In genomic region chrX:39840141-39841126, GRCh38 we compare ENCODE assay signal across 29 cellular contexts.
A peak's percentile ranks its signal among the peaks of the same experiment; 100 is the strongest.
DNase-seq lines count a peak whose midpoint lies in the region; ATAC-seq and TF ChIP-seq lines count a peak whose summit lies in the region.
"Had no signal": no experiment of that assay in that cellular context is flagged by ENCODE, and none has a peak within 500 bp of the region (broad histone marks: within the 10 kb centered on the region; RNA-seq: fewer than 3 reads in every experiment).

No MANE protein-coding gene starts in this region.

- peak in 1 of 2 donors; percentile 75 for DNase-seq in breast epithelium (ENCODE audit: low spot score in 2 of 2)
- no peak for DNase-seq in MCF 10A (ENCODE audit: unreplicated experiment)
- peak; percentile 74 for DNase-seq in NCI-H2171 (lab: John Stamatoyannopoulos, UW)
- DNase-seq in aorta: peak; percentile 63 to 80
- no peak for DNase-seq in activated CD4-positive, alpha-beta memory T cell treated with anti-CD3 and anti-CD28 coated beads, Interleukin-2, amount 10 ng/mL, durations not matched to agents 7 days and 5 days
- DNase-seq in SKM-1 treated with dmso at 0.1 percent for 144 hours (lab: John Stamatoyannopoulos, UW; ENCODE audit: unreplicated experiment): no peak
- DNase-seq: activated CD4-positive, alpha-beta T cell treated with anti-CD3 and anti-CD28 coated beads for 36 hours; activated naive CD4-positive, alpha-beta T cell; activated T-cell treated with anti-CD3 and anti-CD28 coated beads, Interleukin-2, amount 50 U/mL, for 48 hours; adrenal gland; Caco-2; HCEC 1CT; islet precursor cell; NCI-H1048; nephron progenitor cell; Peyer's patch; SIG-M5; spleen; stimulated activated CD4-positive, alpha-beta T cell treated with anti-CD3 and anti-CD28 coated beads, Interleukin-2, amount 100 ng/mL, for 48 hours; stimulated activated naive B cell treated with anti-CD40 and anti-IgM and Interleukin-4, amounts not matched to agents 10 μg/mL and 1 μg/mL and 100 μg/mL, for 72 hours; T-helper 1 cell; uterus had no signal

- peaks cover 0 to 59% of the 10 kb centered on the region in 2 donors for H3K27me3 ChIP-seq in breast epithelium
- H3K27me3 ChIP-seq in aorta (ENCODE audit: control insufficient read depth in 1 of 2, insufficient read depth in 2 of 2, low read length in 1 of 2): no peaks in the 10 kb centered on the region
- H3K27me3 ChIP-seq: Peyer's patch, right atrium auricular region, uterus had no signal

- ATAC-seq in aorta (ENCODE audit: low FRiP score): peak; percentile 69
- ATAC-seq in GM21723 (IDR thresholded peaks at IDR 0.05; ENCODE audit: unreplicated experiment): no peak
- ATAC-seq: activated CD4-positive, alpha-beta T cell treated with anti-CD3 and anti-CD28 coated beads for 36 hours; GM12878; stimulated activated naive B cell treated with anti-CD40 and anti-IgM and Interleukin-4, amounts not matched to agents 10 μg/mL and 1 μg/mL and 100 μg/mL, for 72 hours had no signal

- CTCF ChIA-PET in MCF 10A (lab: Yijun Ruan, JAX): interaction anchor here (0.6 to 0.7 kb wide), 3 partner anchors 41 to 263 kb away, joined by 3 to 4 read pairs (median 3); no protein-coding TSS in a partner anchor
- CTCF ChIA-PET in activated CD4-positive, alpha-beta memory T cell treated with anti-CD3 and anti-CD28 coated beads, Interleukin-2, amount 10 ng/mL, durations not matched to agents 7 days and 5 days (lab: Charles Lee): no interaction called here

- no peak for TF ChIP-seq CTCF in breast epithelium (IDR thresholded peaks at IDR 0.05)
- no peak for TF ChIP-seq CTCF in MCF 10A (IDR thresholded peaks at IDR 0.05; ENCODE audit: unreplicated experiment)
- no peak for TF ChIP-seq CTCF in brain (conservative IDR thresholded peaks at IDR 0.05)

- H3K4me1 Mint-ChIP-seq in MCF 10A (ENCODE audit: insufficient read depth, unreplicated experiment): no peaks in the 10 kb centered on the region
- peaks cover 59% of the 10 kb centered on the region for H3K4me1 Mint-ChIP-seq in brain
- no peaks in the 10 kb centered on the region for H3K4me1 Mint-ChIP-seq in activated CD4-positive, alpha-beta memory T cell treated with anti-CD3 and anti-CD28 coated beads, Interleukin-2, amount 10 ng/mL, durations not matched to agents 7 days and 5 days
- H3K4me1 Mint-ChIP-seq: activated CD4-positive, alpha-beta T cell treated with anti-CD3 and anti-CD28 coated beads for 36 hours; stimulated activated naive B cell treated with anti-CD40 and anti-IgM and Interleukin-4, amounts not matched to agents 10 μg/mL and 1 μg/mL and 100 μg/mL, for 72 hours had no signal

- H3K27ac ChIP-seq in breast epithelium (peak overlapping the region; percentile 40 to 63), aorta (ENCODE audit: low read depth in 1 of 2, low read length in 2 of 2) (peak overlapping the region in 1 of 2 donors; percentile 67)
- H3K27ac ChIP-seq: adrenal gland, HL-60, parathyroid adenoma, Peyer's patch, right atrium auricular region, spleen, uterus had no signal

- H3K27me3 Mint-ChIP-seq in MCF 10A (ENCODE audit: insufficient read depth, unreplicated experiment) (peaks cover 43% of the 10 kb centered on the region), brain (peaks cover 3% of the 10 kb centered on the region)
- no peaks in the 10 kb centered on the region for H3K27me3 Mint-ChIP-seq in activated CD4-positive, alpha-beta memory T cell treated with anti-CD3 and anti-CD28 coated beads, Interleukin-2, amount 10 ng/mL, durations not matched to agents 7 days and 5 days
- H3K27me3 Mint-ChIP-seq: activated CD4-positive, alpha-beta T cell treated with anti-CD3 and anti-CD28 coated beads for 36 hours had no signal

- no peaks in the 10 kb centered on the region for H3K9me3 Mint-ChIP-seq in MCF 10A (ENCODE audit: unreplicated experiment)
- H3K9me3 Mint-ChIP-seq in brain: peaks cover 0 to 2% (median 0%) of the 10 kb centered on the region in 5 experiments
- H3K9me3 Mint-ChIP-seq in activated CD4-positive, alpha-beta memory T cell treated with anti-CD3 and anti-CD28 coated beads, Interleukin-2, amount 10 ng/mL, durations not matched to agents 7 days and 5 days: no peaks in the 10 kb centered on the region
- H3K9me3 Mint-ChIP-seq: dendritic cell treated with granulocyte-macrophage colony-stimulating factor and Interleukin-4, amounts not matched to agents 40 ng/mL and 50 ng/mL, for 4 days; stimulated activated naive B cell treated with anti-CD40 and anti-IgM and Interleukin-4, amounts not matched to agents 10 μg/mL and 1 μg/mL and 100 μg/mL, for 72 hours had no signal

- no peaks in the 10 kb centered on the region for H3K4me1 ChIP-seq in breast epithelium
- H3K4me1 ChIP-seq in aorta (ENCODE audit: control insufficient read depth in 1 of 2, insufficient read depth in 2 of 2, low read length in 2 of 2): no peaks in the 10 kb centered on the region
- H3K4me1 ChIP-seq: adrenal gland, Caco-2, parathyroid adenoma, Peyer's patch, right atrium auricular region, spleen, uterus had no signal

- intact Hi-C loops in breast epithelium (cut with DNase I; ENCODE audit: low total_unique reads): no loop called here
- intact Hi-C loops in MCF 10A (cut with micrococcal nuclease): no loop called here
- intact Hi-C loops in aorta (cut with DNase I): no loop called here

- H3K36me3 Mint-ChIP-seq in MCF 10A (ENCODE audit: insufficient read depth, unreplicated experiment) (no peaks in the 10 kb centered on the region), brain (no peaks in the 10 kb centered on the region)
- no peaks in the 10 kb centered on the region for H3K36me3 Mint-ChIP-seq in activated CD4-positive, alpha-beta memory T cell treated with anti-CD3 and anti-CD28 coated beads, Interleukin-2, amount 10 ng/mL, durations not matched to agents 7 days and 5 days (ENCODE audit: low read depth)
- H3K36me3 Mint-ChIP-seq: stimulated activated naive B cell treated with anti-CD40 and anti-IgM and Interleukin-4, amounts not matched to agents 10 μg/mL and 1 μg/mL and 100 μg/mL, for 72 hours had no signal

- POLR2A ChIA-PET in MCF 10A (lab: Yijun Ruan, JAX): interaction anchor here (0.7 kb wide), 1 partner anchor 51 kb away, joined by 3 read pairs; no protein-coding TSS in a partner anchor
- POLR2A ChIA-PET in activated CD4-positive, alpha-beta memory T cell treated with anti-CD3 and anti-CD28 coated beads, Interleukin-2, amount 10 ng/mL, durations not matched to agents 7 days and 5 days (lab: Charles Lee): interaction anchor here (0.7 kb wide), 1 partner anchor 14 kb away, joined by 3 read pairs; no protein-coding TSS in a partner anchor

- TF ChIP-seq POLR2A in breast epithelium (IDR thresholded peaks at IDR 0.05): no peak

- BruUV-seq in MCF 10A (replicated peaks; lab: Mats Ljungman, UMichigan): no TSS peak

- no peak overlapping the region for H3K4me3 ChIP-seq in breast epithelium
- H3K4me3 ChIP-seq in aorta (ENCODE audit: low read length in 2 of 2): no peak overlapping the region
- H3K4me3 ChIP-seq: adrenal gland, GM12878, Peyer's patch, right atrium auricular region, spleen, uterus had no signal

- H3K4me3 Mint-ChIP-seq in MCF 10A (ENCODE audit: unreplicated experiment) (no peak overlapping the region), brain (peak overlapping the region in 3 of 5 experiments; percentile 2 to 47 (median 24))
- H3K4me3 Mint-ChIP-seq in activated CD4-positive, alpha-beta memory T cell treated with anti-CD3 and anti-CD28 coated beads, Interleukin-2, amount 10 ng/mL, durations not matched to agents 7 days and 5 days: no peak overlapping the region
- H3K4me3 Mint-ChIP-seq: activated CD4-positive, alpha-beta T cell treated with anti-CD3 and anti-CD28 coated beads for 36 hours; dendritic cell treated with granulocyte-macrophage colony-stimulating factor and Interleukin-4, amounts not matched to agents 40 ng/mL and 50 ng/mL, for 4 days; nephron progenitor cell; stimulated activated naive B cell treated with anti-CD40 and anti-IgM and Interleukin-4, amounts not matched to agents 10 μg/mL and 1 μg/mL and 100 μg/mL, for 72 hours had no signal

- WGBS in aorta, 2 donors: 25 to 51% methylated on average over 35 of the region's 35 CpGs

- H3K36me3 ChIP-seq in breast epithelium: no peaks in the 10 kb centered on the region
- H3K36me3 ChIP-seq in aorta (ENCODE audit: control insufficient read depth in 1 of 2, insufficient read depth in 2 of 2, low read length in 1 of 2): no peaks in the 10 kb centered on the region
- H3K36me3 ChIP-seq: adrenal gland, Peyer's patch, right atrium auricular region, spleen, uterus had no signal

- H3K9me3 ChIP-seq in breast epithelium: no peaks in the 10 kb centered on the region
- H3K9me3 ChIP-seq in aorta (ENCODE audit: control insufficient read depth, low read length): no peaks in the 10 kb centered on the region
- H3K9me3 ChIP-seq: adrenal gland, Caco-2, Peyer's patch, right atrium auricular region, spleen, uterus had no signal

- no peak overlapping the region for H3K27ac Mint-ChIP-seq in MCF 10A (ENCODE audit: low read depth, unreplicated experiment)
- peak overlapping the region; percentile 41 to 82 (median 62) for H3K27ac Mint-ChIP-seq in brain
- no peak overlapping the region for H3K27ac Mint-ChIP-seq in activated CD4-positive, alpha-beta memory T cell treated with anti-CD3 and anti-CD28 coated beads, Interleukin-2, amount 10 ng/mL, durations not matched to agents 7 days and 5 days
- H3K27ac Mint-ChIP-seq: activated CD4-positive, alpha-beta T cell treated with anti-CD3 and anti-CD28 coated beads for 36 hours; dendritic cell treated with granulocyte-macrophage colony-stimulating factor and Interleukin-4, amounts not matched to agents 40 ng/mL and 50 ng/mL, for 4 days; nephron progenitor cell; stimulated activated naive B cell treated with anti-CD40 and anti-IgM and Interleukin-4, amounts not matched to agents 10 μg/mL and 1 μg/mL and 100 μg/mL, for 72 hours had no signal

Comparison
In these comparisons a context has a peak if more than half of its experiments do, and no peak if none do; other contexts are left out.
1. DNase-seq: peak in NCI-H2171 (single experiment) and aorta (2 of 2); none in MCF 10A (single experiment), activated CD4-positive, alpha-beta memory T cell treated with anti-CD3 and anti-CD28 coated beads, Interleukin-2, amount 10 ng/mL, durations not matched to agents 7 days and 5 days (single experiment) and SKM-1 treated with dmso at 0.1 percent for 144 hours (single experiment).
2. H3K27ac Mint-ChIP-seq: peak in brain (5 of 5); none in MCF 10A (single experiment) and activated CD4-positive, alpha-beta memory T cell treated with anti-CD3 and anti-CD28 coated beads, Interleukin-2, amount 10 ng/mL, durations not matched to agents 7 days and 5 days (single experiment).
3. H3K4me3 Mint-ChIP-seq: peak in brain (3 of 5); none in MCF 10A (single experiment) and activated CD4-positive, alpha-beta memory T cell treated with anti-CD3 and anti-CD28 coated beads, Interleukin-2, amount 10 ng/mL, durations not matched to agents 7 days and 5 days (single experiment).